Comparison of ENCODE assay signal across 5 cellular contexts in the genomic region with DNA sequence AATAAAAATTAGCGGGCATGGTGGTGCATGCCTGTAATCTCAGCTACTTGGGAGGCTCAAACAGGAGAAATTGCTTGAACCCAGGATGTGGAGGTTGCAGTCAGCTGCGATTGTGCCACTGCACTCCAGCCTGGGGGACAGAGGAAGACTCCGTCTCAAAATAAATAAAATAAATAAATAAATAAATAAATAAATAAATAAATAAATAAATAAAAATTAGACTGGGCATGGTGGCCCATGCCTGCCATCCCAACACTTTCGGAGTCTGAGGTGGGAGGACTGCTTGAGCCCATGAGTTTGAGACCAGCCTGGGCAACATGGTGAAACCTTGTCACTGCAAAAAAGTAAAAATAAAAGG. TPM values are rescaled to one million over a fixed set of nuclear protein-coding genes. Genes with fewer than 3 reads are reported as not detected.
"Had no signal": no experiment of that assay in that cellular context is flagged by ENCODE, and none has a peak within 500 bp of the region (broad histone marks: within the 10 kb centered on the region; RNA-seq: fewer than 3 reads in every experiment).

No MANE protein-coding gene starts in this region.

RNA-seq across cellular contexts. Expression of gene LCK, which starts 12.2 kb away (rescaled TPM):
- total RNA-seq: bronchial epithelial cell, endothelial cell of umbilical vein, occipital lobe had no signal
- polyA plus RNA-seq: neural cell had no signal

RNA-seq across cellular contexts. Expression of gene FAM167B, which starts 16.2 kb away (rescaled TPM):
- total RNA-seq: kidney epithelial cell had no signal
- polyA plus RNA-seq: neural cell had no signal
